2 cellular contexts compared by ENCODE assay signal in the genomic region with DNA sequence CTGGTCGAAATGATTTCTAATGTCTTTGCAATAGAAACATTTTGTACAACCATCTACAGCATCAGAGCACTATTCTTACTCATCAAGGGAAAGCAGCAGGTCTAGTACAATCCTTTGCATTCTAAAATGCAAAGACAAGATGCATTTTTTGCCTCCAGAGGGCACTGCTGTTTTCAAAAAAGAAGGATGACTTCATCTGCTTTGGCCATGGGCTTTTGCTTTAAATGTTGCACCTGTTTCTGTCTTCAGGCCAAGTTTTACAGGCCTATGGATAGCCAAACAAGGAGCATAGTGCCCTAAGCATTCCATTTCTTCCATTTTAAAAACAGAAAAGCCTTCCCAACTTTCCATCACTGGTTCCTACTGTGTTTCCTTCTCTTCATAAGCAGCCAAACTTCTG.
A peak's percentile ranks its signal among the peaks of the same experiment; 100 is the strongest.
TF ChIP-seq lines count a peak whose summit lies in the region.

No MANE protein-coding gene starts in this region.

TF ChIP-seq in GM12878, 131 proteins besides CTCF, POLR2A, EP300 and RAD21 (continues in another document):
- peak; percentile 55; the same call in 1 of the 2 replicates for TF ChIP-seq YY1 (IDR thresholded peaks at IDR 0.05; ENCODE audit: low read depth, low read length)
- TF ChIP-seq, protein P1, sequence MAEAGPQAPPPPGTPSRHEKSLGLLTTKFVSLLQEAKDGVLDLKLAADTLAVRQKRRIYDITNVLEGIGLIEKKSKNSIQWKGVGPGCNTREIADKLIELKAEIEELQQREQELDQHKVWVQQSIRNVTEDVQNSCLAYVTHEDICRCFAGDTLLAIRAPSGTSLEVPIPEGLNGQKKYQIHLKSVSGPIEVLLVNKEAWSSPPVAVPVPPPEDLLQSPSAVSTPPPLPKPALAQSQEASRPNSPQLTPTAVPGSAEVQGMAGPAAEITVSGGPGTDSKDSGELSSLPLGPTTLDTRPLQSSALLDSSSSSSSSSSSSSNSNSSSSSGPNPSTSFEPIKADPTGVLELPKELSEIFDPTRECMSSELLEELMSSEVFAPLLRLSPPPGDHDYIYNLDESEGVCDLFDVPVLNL (IDR thresholded peaks at IDR 0.05; ENCODE audit: low read depth, low read length) = no peak
- no peak for TF ChIP-seq SMAD5 (IDR thresholded peaks at IDR 0.05; ENCODE audit: low read depth)
- peak; percentile 33 for TF ChIP-seq SKIL (IDR thresholded peaks at IDR 0.05; ENCODE audit: low read depth, poor library complexity, severe bottlenecking)
- no peak for TF ChIP-seq HDAC2 (IDR thresholded peaks at IDR 0.05)
- TF ChIP-seq, protein P2, sequence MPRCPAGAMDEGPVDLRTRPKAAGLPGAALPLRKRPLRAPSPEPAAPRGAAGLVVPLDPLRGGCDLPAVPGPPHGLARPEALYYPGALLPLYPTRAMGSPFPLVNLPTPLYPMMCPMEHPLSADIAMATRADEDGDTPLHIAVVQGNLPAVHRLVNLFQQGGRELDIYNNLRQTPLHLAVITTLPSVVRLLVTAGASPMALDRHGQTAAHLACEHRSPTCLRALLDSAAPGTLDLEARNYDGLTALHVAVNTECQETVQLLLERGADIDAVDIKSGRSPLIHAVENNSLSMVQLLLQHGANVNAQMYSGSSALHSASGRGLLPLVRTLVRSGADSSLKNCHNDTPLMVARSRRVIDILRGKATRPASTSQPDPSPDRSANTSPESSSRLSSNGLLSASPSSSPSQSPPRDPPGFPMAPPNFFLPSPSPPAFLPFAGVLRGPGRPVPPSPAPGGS (IDR thresholded peaks at IDR 0.05; ENCODE audit: borderline replicate concordance, insufficient read depth, low read depth, low read length, poor library complexity, severe bottlenecking) = no peak
- TF ChIP-seq KLF5 (IDR thresholded peaks at IDR 0.05; ENCODE audit: partially characterized antibody) = no peak
- no peak for TF ChIP-seq MYC (IDR thresholded peaks at IDR 0.05; ENCODE audit: insufficient read depth, insufficient read length, insufficient replicate concordance, low read length, severe bottlenecking)
- peak; percentile 40; the same call in 1 of the 2 replicates for TF ChIP-seq NBN (IDR thresholded peaks at IDR 0.05)
- no peak for TF ChIP-seq BRCA1 (IDR thresholded peaks at IDR 0.05; ENCODE audit: low read depth, low read length)
- TF ChIP-seq IRF3 (IDR thresholded peaks at IDR 0.05) = no peak
- no peak for TF ChIP-seq POLR2AphosphoS2 (IDR thresholded peaks at IDR 0.05; ENCODE audit: low read depth, low read length)
- TF ChIP-seq SMC3 (IDR thresholded peaks at IDR 0.05; ENCODE audit: borderline replicate concordance, low read length) = peak; percentile 92
- TF ChIP-seq BACH1 (IDR thresholded peaks at IDR 0.05; ENCODE audit: borderline replicate concordance) = no peak
- TF ChIP-seq RBBP5 (conservative IDR thresholded peaks at IDR 0.05) = no peak
- no peak for TF ChIP-seq ZBTB11 (CRISPR knock-in tag; IDR thresholded peaks at IDR 0.05)
- TF ChIP-seq MTA2 (IDR thresholded peaks at IDR 0.05; ENCODE audit: low read depth) = no peak
- TF ChIP-seq, protein P3, sequence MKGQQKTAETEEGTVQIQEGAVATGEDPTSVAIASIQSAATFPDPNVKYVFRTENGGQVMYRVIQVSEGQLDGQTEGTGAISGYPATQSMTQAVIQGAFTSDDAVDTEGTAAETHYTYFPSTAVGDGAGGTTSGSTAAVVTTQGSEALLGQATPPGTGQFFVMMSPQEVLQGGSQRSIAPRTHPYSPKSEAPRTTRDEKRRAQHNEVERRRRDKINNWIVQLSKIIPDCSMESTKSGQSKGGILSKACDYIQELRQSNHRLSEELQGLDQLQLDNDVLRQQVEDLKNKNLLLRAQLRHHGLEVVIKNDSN (IDR thresholded peaks at IDR 0.05; ENCODE audit: borderline replicate concordance, extremely low read length, insufficient read depth, low read depth, low read length) = no peak

TF ChIP-seq in HepG2, 621 proteins besides CTCF, POLR2A, EP300 and RAD21 (continues in another document):
- TF ChIP-seq STAG1 (CRISPR knock-in tag; IDR thresholded peaks at IDR 0.05) (peak; percentile 83), ATF7 (IDR thresholded peaks at IDR 0.05) (peak; percentile 40), ATF7 (CRISPR knock-in tag; IDR thresholded peaks at IDR 0.05) (no peak), ZNF720 (CRISPR knock-in tag; IDR thresholded peaks at IDR 0.05) (no peak), ZFP1 (CRISPR knock-in tag; IDR thresholded peaks at IDR 0.05) (no peak), SMC3 (IDR thresholded peaks at IDR 0.05; ENCODE audit: low read length) (peak; percentile 90), ZKSCAN1 (IDR thresholded peaks at IDR 0.05; ENCODE audit: low read length) (no peak), PCBP1 (IDR thresholded peaks at IDR 0.05; ENCODE audit: borderline replicate concordance, low read depth, low read length) (no peak), ZFP82 (CRISPR knock-in tag; IDR thresholded peaks at IDR 0.05; ENCODE audit: borderline replicate concordance) (no peak), NR2F6 (IDR thresholded peaks at IDR 0.05) (no peak), NR2F6 (CRISPR knock-in tag; IDR thresholded peaks at IDR 0.05) (no peak), NR1H2 (CRISPR knock-in tag; IDR thresholded peaks at IDR 0.05; ENCODE audit: borderline replicate concordance, low read depth) (no peak), TBL1XR1 (IDR thresholded peaks at IDR 0.05; ENCODE audit: borderline replicate concordance, low read length, partially characterized antibody) (no peak), ZNF432 (CRISPR knock-in tag; IDR thresholded peaks at IDR 0.05; ENCODE audit: borderline replicate concordance) (no peak), TAF1 (CRISPR knock-in tag; IDR thresholded peaks at IDR 0.05) (no peak), SRF (IDR thresholded peaks at IDR 0.05; ENCODE audit: low read depth, low read length) (no peak), ZMYM4 (CRISPR knock-in tag; IDR thresholded peaks at IDR 0.05) (0 out of 2 replicates have a peak, but pooled peaks have one; percentile 14), IKZF4 (CRISPR knock-in tag; IDR thresholded peaks at IDR 0.05; ENCODE audit: borderline replicate concordance, low read depth, not compliant biosample characterization) (no peak), ZFP36L2 (CRISPR knock-in tag; IDR thresholded peaks at IDR 0.05) (no peak), SAP130 (CRISPR knock-in tag; IDR thresholded peaks at IDR 0.05; ENCODE audit: low read depth) (0 out of 2 replicates have a peak, but pooled peaks have one; percentile 27), SRSF9 (IDR thresholded peaks at IDR 0.05; ENCODE audit: borderline replicate concordance, insufficient read depth, low read depth, low read length, poor library complexity, severe bottlenecking) (no peak), ZNF800 (CRISPR knock-in tag; IDR thresholded peaks at IDR 0.05) (no peak), ERF (CRISPR knock-in tag; IDR thresholded peaks at IDR 0.05) (0 out of 2 replicates have a peak, but pooled peaks have one; percentile 43), ZSCAN29 (CRISPR knock-in tag; conservative IDR thresholded peaks at IDR 0.05) (no peak), KLF16 (CRISPR knock-in tag; IDR thresholded peaks at IDR 0.05) (no peak), ARID2 (CRISPR knock-in tag; IDR thresholded peaks at IDR 0.05; ENCODE audit: borderline replicate concordance) (no peak), REXO4 (CRISPR knock-in tag; IDR thresholded peaks at IDR 0.05; ENCODE audit: borderline replicate concordance) (no peak), ARNT2 (CRISPR knock-in tag; IDR thresholded peaks at IDR 0.05; ENCODE audit: low read depth) (no peak), ZNF629 (CRISPR knock-in tag; conservative IDR thresholded peaks at IDR 0.05) (no peak), HOMEZ (CRISPR knock-in tag; IDR thresholded peaks at IDR 0.05; ENCODE audit: low read depth) (no peak), MXD4 (CRISPR knock-in tag; IDR thresholded peaks at IDR 0.05) (no peak), RAD51 (IDR thresholded peaks at IDR 0.05; ENCODE audit: borderline replicate concordance) (no peak), SIN3B (IDR thresholded peaks at IDR 0.05; ENCODE audit: low read length) (no peak), ZNF34 (CRISPR knock-in tag; IDR thresholded peaks at IDR 0.05; ENCODE audit: borderline replicate concordance) (no peak), ZNF205 (CRISPR knock-in tag; IDR thresholded peaks at IDR 0.05) (0 out of 2 replicates have a peak, but pooled peaks have one; percentile 19), SSRP1 (CRISPR knock-in tag; IDR thresholded peaks at IDR 0.05) (no peak)
- TF ChIP-seq, protein P4, sequence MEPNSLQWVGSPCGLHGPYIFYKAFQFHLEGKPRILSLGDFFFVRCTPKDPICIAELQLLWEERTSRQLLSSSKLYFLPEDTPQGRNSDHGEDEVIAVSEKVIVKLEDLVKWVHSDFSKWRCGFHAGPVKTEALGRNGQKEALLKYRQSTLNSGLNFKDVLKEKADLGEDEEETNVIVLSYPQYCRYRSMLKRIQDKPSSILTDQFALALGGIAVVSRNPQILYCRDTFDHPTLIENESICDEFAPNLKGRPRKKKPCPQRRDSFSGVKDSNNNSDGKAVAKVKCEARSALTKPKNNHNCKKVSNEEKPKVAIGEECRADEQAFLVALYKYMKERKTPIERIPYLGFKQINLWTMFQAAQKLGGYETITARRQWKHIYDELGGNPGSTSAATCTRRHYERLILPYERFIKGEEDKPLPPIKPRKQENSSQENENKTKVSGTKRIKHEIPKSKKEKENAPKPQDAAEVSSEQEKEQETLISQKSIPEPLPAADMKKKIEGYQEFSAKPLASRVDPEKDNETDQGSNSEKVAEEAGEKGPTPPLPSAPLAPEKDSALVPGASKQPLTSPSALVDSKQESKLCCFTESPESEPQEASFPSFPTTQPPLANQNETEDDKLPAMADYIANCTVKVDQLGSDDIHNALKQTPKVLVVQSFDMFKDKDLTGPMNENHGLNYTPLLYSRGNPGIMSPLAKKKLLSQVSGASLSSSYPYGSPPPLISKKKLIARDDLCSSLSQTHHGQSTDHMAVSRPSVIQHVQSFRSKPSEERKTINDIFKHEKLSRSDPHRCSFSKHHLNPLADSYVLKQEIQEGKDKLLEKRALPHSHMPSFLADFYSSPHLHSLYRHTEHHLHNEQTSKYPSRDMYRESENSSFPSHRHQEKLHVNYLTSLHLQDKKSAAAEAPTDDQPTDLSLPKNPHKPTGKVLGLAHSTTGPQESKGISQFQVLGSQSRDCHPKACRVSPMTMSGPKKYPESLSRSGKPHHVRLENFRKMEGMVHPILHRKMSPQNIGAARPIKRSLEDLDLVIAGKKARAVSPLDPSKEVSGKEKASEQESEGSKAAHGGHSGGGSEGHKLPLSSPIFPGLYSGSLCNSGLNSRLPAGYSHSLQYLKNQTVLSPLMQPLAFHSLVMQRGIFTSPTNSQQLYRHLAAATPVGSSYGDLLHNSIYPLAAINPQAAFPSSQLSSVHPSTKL (CRISPR knock-in tag; IDR thresholded peaks at IDR 0.05) = peak; percentile 13; the same call in 1 of the 2 replicates
- TF ChIP-seq, protein P5, sequence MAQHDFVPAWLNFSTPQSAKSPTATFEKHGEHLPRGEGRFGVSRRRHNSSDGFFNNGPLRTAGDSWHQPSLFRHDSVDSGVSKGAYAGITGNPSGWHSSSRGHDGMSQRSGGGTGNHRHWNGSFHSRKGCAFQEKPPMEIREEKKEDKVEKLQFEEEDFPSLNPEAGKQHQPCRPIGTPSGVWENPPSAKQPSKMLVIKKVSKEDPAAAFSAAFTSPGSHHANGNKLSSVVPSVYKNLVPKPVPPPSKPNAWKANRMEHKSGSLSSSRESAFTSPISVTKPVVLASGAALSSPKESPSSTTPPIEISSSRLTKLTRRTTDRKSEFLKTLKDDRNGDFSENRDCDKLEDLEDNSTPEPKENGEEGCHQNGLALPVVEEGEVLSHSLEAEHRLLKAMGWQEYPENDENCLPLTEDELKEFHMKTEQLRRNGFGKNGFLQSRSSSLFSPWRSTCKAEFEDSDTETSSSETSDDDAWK (CRISPR knock-in tag; IDR thresholded peaks at IDR 0.05) = no peak
- TF ChIP-seq, protein P6, sequence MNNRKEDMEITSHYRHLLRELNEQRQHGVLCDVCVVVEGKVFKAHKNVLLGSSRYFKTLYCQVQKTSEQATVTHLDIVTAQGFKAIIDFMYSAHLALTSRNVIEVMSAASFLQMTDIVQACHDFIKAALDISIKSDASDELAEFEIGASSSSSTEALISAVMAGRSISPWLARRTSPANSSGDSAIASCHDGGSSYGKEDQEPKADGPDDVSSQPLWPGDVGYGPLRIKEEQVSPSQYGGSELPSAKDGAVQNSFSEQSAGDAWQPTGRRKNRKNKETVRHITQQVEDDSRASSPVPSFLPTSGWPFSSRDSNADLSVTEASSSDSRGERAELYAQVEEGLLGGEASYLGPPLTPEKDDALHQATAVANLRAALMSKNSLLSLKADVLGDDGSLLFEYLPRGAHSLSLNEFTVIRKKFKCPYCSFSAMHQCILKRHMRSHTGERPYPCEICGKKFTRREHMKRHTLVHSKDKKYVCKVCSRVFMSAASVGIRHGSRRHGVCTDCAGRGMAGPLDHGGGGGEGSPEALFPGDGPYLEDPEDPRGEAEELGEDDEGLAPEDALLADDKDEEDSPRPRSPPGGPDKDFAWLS (CRISPR knock-in tag; IDR thresholded peaks at IDR 0.05; ENCODE audit: borderline replicate concordance) = no peak
- TF ChIP-seq, protein P7, sequence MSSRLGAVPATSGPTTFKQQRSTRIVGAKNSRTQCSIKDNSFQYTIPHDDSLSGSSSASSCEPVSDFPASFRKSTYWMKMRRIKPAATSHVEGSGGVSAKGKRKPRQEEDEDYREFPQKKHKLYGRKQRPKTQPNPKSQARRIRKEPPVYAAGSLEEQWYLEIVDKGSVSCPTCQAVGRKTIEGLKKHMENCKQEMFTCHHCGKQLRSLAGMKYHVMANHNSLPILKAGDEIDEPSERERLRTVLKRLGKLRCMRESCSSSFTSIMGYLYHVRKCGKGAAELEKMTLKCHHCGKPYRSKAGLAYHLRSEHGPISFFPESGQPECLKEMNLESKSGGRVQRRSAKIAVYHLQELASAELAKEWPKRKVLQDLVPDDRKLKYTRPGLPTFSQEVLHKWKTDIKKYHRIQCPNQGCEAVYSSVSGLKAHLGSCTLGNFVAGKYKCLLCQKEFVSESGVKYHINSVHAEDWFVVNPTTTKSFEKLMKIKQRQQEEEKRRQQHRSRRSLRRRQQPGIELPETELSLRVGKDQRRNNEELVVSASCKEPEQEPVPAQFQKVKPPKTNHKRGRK (CRISPR knock-in tag; IDR thresholded peaks at IDR 0.05) = no peak
